In the genomic region with DNA sequence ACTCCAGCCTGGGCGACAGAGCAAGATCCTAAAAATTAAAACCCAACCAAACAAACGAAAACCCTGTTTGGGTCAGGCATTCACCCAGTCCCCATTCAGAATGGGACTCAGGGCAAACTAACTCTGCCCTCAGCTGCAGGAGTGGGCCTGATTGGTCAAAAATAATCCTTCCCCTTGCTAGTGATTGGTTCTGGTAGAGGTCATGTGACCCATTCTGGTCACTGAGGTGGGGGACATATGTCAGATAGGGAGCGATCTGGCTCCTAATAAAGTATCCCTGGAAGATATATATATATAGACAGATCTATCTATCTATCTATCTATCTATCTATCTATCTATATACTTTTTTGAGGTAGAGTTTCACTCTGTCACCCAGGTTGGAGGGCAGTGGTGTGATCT, we compare ENCODE assay signal across 2 cellular contexts.
TF ChIP-seq lines count a peak whose summit lies in the region.

No MANE protein-coding gene starts in this region.

TF ChIP-seq in Ishikawa, 13 proteins besides CTCF, POLR2A, EP300 and RAD21 (continued from another document):
- TF ChIP-seq, protein P1, sequence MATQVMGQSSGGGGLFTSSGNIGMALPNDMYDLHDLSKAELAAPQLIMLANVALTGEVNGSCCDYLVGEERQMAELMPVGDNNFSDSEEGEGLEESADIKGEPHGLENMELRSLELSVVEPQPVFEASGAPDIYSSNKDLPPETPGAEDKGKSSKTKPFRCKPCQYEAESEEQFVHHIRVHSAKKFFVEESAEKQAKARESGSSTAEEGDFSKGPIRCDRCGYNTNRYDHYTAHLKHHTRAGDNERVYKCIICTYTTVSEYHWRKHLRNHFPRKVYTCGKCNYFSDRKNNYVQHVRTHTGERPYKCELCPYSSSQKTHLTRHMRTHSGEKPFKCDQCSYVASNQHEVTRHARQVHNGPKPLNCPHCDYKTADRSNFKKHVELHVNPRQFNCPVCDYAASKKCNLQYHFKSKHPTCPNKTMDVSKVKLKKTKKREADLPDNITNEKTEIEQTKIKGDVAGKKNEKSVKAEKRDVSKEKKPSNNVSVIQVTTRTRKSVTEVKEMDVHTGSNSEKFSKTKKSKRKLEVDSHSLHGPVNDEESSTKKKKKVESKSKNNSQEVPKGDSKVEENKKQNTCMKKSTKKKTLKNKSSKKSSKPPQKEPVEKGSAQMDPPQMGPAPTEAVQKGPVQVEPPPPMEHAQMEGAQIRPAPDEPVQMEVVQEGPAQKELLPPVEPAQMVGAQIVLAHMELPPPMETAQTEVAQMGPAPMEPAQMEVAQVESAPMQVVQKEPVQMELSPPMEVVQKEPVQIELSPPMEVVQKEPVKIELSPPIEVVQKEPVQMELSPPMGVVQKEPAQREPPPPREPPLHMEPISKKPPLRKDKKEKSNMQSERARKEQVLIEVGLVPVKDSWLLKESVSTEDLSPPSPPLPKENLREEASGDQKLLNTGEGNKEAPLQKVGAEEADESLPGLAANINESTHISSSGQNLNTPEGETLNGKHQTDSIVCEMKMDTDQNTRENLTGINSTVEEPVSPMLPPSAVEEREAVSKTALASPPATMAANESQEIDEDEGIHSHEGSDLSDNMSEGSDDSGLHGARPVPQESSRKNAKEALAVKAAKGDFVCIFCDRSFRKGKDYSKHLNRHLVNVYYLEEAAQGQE (IDR thresholded peaks at IDR 0.05; ENCODE audit: low read depth): no peak
- TF ChIP-seq, protein P2, sequence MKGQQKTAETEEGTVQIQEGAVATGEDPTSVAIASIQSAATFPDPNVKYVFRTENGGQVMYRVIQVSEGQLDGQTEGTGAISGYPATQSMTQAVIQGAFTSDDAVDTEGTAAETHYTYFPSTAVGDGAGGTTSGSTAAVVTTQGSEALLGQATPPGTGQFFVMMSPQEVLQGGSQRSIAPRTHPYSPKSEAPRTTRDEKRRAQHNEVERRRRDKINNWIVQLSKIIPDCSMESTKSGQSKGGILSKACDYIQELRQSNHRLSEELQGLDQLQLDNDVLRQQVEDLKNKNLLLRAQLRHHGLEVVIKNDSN (IDR thresholded peaks at IDR 0.05): 0 out of 2 replicates have a peak, but pooled peaks have one; percentile 18
- TF ChIP-seq YY1 (IDR thresholded peaks at IDR 0.05; ENCODE audit: low read depth) (no peak), FOXM1 (IDR thresholded peaks at IDR 0.05; ENCODE audit: borderline replicate concordance, low read depth) (no peak)

TF ChIP-seq in K562, 482 proteins besides CTCF, POLR2A, EP300 and RAD21 (continued from another document and continues in another):
- TF ChIP-seq, protein P3, sequence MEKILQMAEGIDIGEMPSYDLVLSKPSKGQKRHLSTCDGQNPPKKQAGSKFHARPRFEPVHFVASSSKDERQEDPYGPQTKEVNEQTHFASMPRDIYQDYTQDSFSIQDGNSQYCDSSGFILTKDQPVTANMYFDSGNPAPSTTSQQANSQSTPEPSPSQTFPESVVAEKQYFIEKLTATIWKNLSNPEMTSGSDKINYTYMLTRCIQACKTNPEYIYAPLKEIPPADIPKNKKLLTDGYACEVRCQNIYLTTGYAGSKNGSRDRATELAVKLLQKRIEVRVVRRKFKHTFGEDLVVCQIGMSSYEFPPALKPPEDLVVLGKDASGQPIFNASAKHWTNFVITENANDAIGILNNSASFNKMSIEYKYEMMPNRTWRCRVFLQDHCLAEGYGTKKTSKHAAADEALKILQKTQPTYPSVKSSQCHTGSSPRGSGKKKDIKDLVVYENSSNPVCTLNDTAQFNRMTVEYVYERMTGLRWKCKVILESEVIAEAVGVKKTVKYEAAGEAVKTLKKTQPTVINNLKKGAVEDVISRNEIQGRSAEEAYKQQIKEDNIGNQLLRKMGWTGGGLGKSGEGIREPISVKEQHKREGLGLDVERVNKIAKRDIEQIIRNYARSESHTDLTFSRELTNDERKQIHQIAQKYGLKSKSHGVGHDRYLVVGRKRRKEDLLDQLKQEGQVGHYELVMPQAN (IDR thresholded peaks at IDR 0.05; ENCODE audit: borderline replicate concordance): no peak
- TF ChIP-seq NR3C1 (CRISPR knock-in tag; IDR thresholded peaks at IDR 0.05) (no peak), RAD51 (IDR thresholded peaks at IDR 0.05; ENCODE audit: borderline replicate concordance, low read depth) (peak; percentile 71), TRIM24 (IDR thresholded peaks at IDR 0.05) (no peak), RBBP5 (IDR thresholded peaks at IDR 0.05; ENCODE audit: borderline replicate concordance, insufficient read depth, low read length, poor library complexity, severe bottlenecking) (no peak), THAP12 (CRISPR knock-in tag; IDR thresholded peaks at IDR 0.05) (no peak), SMARCB1 (IDR thresholded peaks at IDR 0.05; ENCODE audit: insufficient read length, low read depth) (no peak), ETV5 (CRISPR knock-in tag; IDR thresholded peaks at IDR 0.05; ENCODE audit: low read depth) (no peak), NUFIP1 (IDR thresholded peaks at IDR 0.05; ENCODE audit: partially characterized antibody) (no peak), TOE1 (IDR thresholded peaks at IDR 0.05; ENCODE audit: borderline replicate concordance) (peak; percentile 61; the same call in 1 of the 2 replicates), TOE1 (CRISPR knock-in tag; IDR thresholded peaks at IDR 0.05; ENCODE audit: borderline replicate concordance, low read depth) (no peak), HOXB6 (CRISPR knock-in tag; IDR thresholded peaks at IDR 0.05; ENCODE audit: borderline replicate concordance) (no peak), KDM1A (IDR thresholded peaks at IDR 0.05) (no peak), TBL1XR1 (IDR thresholded peaks at IDR 0.05; ENCODE audit: low read length in 2 of 2) (no peak), ZNF699 (CRISPR knock-in tag; IDR thresholded peaks at IDR 0.05; ENCODE audit: insufficient replicate concordance) (no peak), TAF9B (IDR thresholded peaks at IDR 0.05; ENCODE audit: partially characterized antibody) (no peak), TCFL5 (CRISPR knock-in tag; conservative IDR thresholded peaks at IDR 0.05) (no peak), GTF3C2 (IDR thresholded peaks at IDR 0.05; ENCODE audit: borderline replicate concordance, extremely low read depth, insufficient read length) (no peak), ZNF668 (CRISPR knock-in tag; IDR thresholded peaks at IDR 0.05) (no peak), HLTF (IDR thresholded peaks at IDR 0.05) (no peak)
- TF ChIP-seq, protein P4, sequence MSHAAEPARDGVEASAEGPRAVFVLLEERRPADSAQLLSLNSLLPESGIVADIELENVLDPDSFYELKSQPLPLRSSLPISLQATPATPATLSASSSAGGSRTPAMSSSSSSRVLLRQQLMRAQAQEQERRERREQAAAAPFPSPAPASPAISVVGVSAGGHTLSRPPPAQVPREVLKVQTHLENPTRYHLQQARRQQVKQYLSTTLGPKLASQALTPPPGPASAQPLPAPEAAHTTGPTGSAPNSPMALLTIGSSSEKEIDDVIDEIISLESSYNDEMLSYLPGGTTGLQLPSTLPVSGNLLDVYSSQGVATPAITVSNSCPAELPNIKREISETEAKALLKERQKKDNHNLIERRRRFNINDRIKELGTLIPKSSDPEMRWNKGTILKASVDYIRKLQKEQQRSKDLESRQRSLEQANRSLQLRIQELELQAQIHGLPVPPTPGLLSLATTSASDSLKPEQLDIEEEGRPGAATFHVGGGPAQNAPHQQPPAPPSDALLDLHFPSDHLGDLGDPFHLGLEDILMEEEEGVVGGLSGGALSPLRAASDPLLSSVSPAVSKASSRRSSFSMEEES (CRISPR knock-in tag; IDR thresholded peaks at IDR 0.05): peak; percentile 81
- TF ChIP-seq, protein P5, sequence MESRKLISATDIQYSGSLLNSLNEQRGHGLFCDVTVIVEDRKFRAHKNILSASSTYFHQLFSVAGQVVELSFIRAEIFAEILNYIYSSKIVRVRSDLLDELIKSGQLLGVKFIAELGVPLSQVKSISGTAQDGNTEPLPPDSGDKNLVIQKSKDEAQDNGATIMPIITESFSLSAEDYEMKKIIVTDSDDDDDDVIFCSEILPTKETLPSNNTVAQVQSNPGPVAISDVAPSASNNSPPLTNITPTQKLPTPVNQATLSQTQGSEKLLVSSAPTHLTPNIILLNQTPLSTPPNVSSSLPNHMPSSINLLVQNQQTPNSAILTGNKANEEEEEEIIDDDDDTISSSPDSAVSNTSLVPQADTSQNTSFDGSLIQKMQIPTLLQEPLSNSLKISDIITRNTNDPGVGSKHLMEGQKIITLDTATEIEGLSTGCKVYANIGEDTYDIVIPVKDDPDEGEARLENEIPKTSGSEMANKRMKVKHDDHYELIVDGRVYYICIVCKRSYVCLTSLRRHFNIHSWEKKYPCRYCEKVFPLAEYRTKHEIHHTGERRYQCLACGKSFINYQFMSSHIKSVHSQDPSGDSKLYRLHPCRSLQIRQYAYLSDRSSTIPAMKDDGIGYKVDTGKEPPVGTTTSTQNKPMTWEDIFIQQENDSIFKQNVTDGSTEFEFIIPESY (CRISPR knock-in tag; IDR thresholded peaks at IDR 0.05): no peak
- TF ChIP-seq, protein P6, sequence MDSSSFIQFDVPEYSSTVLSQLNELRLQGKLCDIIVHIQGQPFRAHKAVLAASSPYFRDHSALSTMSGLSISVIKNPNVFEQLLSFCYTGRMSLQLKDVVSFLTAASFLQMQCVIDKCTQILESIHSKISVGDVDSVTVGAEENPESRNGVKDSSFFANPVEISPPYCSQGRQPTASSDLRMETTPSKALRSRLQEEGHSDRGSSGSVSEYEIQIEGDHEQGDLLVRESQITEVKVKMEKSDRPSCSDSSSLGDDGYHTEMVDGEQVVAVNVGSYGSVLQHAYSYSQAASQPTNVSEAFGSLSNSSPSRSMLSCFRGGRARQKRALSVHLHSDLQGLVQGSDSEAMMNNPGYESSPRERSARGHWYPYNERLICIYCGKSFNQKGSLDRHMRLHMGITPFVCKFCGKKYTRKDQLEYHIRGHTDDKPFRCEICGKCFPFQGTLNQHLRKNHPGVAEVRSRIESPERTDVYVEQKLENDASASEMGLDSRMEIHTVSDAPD (CRISPR knock-in tag; IDR thresholded peaks at IDR 0.05): no peak
- TF ChIP-seq, protein P7, sequence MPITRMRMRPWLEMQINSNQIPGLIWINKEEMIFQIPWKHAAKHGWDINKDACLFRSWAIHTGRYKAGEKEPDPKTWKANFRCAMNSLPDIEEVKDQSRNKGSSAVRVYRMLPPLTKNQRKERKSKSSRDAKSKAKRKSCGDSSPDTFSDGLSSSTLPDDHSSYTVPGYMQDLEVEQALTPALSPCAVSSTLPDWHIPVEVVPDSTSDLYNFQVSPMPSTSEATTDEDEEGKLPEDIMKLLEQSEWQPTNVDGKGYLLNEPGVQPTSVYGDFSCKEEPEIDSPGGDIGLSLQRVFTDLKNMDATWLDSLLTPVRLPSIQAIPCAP (CRISPR knock-in tag; IDR thresholded peaks at IDR 0.05; ENCODE audit: borderline replicate concordance): no peak
- TF ChIP-seq, protein P8, sequence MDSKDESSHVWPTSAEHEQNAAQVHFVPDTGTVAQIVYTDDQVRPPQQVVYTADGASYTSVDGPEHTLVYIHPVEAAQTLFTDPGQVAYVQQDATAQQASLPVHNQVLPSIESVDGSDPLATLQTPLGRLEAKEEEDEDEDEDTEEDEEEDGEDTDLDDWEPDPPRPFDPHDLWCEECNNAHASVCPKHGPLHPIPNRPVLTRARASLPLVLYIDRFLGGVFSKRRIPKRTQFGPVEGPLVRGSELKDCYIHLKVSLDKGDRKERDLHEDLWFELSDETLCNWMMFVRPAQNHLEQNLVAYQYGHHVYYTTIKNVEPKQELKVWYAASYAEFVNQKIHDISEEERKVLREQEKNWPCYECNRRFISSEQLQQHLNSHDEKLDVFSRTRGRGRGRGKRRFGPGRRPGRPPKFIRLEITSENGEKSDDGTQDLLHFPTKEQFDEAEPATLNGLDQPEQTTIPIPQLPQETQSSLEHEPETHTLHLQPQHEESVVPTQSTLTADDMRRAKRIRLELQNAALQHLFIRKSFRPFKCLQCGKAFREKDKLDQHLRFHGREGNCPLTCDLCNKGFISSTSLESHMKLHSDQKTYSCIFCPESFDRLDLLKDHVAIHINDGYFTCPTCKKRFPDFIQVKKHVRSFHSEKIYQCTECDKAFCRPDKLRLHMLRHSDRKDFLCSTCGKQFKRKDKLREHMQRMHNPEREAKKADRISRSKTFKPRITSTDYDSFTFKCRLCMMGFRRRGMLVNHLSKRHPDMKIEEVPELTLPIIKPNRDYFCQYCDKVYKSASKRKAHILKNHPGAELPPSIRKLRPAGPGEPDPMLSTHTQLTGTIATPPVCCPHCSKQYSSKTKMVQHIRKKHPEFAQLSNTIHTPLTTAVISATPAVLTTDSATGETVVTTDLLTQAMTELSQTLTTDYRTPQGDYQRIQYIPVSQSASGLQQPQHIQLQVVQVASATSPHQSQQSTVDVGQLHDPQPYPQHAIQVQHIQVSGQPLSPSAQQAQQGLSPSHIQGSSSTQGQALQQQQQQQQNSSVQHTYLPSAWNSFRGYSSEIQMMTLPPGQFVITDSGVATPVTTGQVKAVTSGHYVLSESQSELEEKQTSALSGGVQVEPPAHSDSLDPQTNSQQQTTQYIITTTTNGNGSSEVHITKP (IDR thresholded peaks at IDR 0.05; ENCODE audit: partially characterized antibody): no peak
- TF ChIP-seq, protein P2 (CRISPR knock-in tag; IDR thresholded peaks at IDR 0.05): peak; percentile 46; the same call in 1 of the 2 replicates
